Comparison of ENCODE assay signal across 21 cellular contexts in the genomic region with DNA sequence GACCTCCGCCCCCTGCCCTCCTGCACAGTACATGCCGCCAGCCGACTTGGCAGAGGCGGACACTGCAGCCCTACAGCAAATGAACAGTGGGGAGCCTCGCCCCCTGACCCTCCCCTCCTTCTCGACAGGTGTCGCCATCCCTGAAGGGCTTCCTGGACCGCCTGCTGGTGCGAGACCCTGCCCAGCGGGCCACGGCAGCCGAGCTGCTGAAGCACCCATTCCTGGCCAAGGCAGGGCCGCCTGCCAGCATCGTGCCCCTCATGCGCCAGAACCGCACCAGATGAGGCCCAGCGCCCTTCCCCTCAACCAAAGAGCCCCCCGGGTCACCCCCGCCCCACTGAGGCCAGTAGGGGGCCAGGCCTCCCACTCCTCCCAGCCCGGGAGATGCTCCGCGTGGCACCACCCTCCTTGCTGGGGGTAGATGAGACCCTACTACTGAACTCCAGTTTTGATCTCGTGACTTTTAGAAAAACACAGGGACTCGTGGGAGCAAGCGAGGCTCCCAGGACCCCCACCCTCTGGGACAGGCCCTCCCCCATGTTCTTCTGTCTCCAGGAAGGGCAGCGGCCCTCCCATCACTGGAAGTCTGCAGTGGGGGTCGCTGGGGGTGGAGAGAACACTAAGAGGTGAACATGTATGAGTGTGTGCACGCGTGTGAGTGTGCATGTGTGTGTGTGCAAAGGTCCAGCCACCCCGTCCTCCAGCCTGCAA. TPM values are rescaled to one million over a fixed set of nuclear protein-coding genes. Genes with fewer than 3 reads are reported as not detected.
DNase-seq lines count a peak whose midpoint lies in the region; ATAC-seq, FAIRE-seq and TF ChIP-seq lines count a peak whose summit lies in the region.
"Had no signal": no experiment of that assay in that cellular context is flagged by ENCODE, and none has a peak within 500 bp of the region (broad histone marks: within the 10 kb centered on the region; RNA-seq: fewer than 3 reads in every experiment).

No MANE protein-coding gene starts in this region.

- TF ChIP-seq POLR2A in endothelial cell of umbilical vein (IDR thresholded peaks at IDR 0.05; ENCODE audit: low read depth, low read length) = no peak

- H3K4me3 Mint-ChIP-seq in MCF 10A (ENCODE audit: unreplicated experiment) = no peak overlapping the region
- no peak overlapping the region for H3K4me3 Mint-ChIP-seq in neural progenitor cell
- no peak overlapping the region for H3K4me3 Mint-ChIP-seq in activated CD4-positive, alpha-beta memory T cell treated with anti-CD3 and anti-CD28 coated beads for 36 hours
- H3K4me3 Mint-ChIP-seq: CD4-positive, CD25-positive, alpha-beta regulatory T cell; CD8-positive, alpha-beta memory T cell; GM23338; HFFc6 had no signal

- peaks cover 2% of the 10 kb centered on the region for H3K36me3 ChIP-seq in mammary epithelial cell (ENCODE audit: insufficient read depth, low read length)
- peaks cover 32 to 53% of the 10 kb centered on the region in 2 experiments for H3K36me3 ChIP-seq in HEK293 (ENCODE audit: control insufficient read depth in 2 of 2, insufficient read depth in 1 of 2, low read length in 2 of 2)
- peaks cover 3 to 23% of the 10 kb centered on the region in 2 experiments for H3K36me3 ChIP-seq in endothelial cell of umbilical vein (ENCODE audit: control insufficient read depth in 2 of 2, extremely low read depth in 1 of 2, insufficient read depth in 2 of 2, low read length in 2 of 2)
- no peaks in the 10 kb centered on the region for H3K36me3 ChIP-seq in neural progenitor cell

- H3K4me1 ChIP-seq in mammary epithelial cell (ENCODE audit: insufficient read depth, low read length) = no peaks in the 10 kb centered on the region
- H3K4me1 ChIP-seq in HEK293 (ENCODE audit: control insufficient read depth, insufficient read depth, low read length) = no peaks in the 10 kb centered on the region
- no peaks in the 10 kb centered on the region for H3K4me1 ChIP-seq in endothelial cell of umbilical vein (ENCODE audit: control insufficient read depth, extremely low read depth, insufficient read depth, low read length)
- H3K4me1 ChIP-seq in neural progenitor cell = no peaks in the 10 kb centered on the region
- H3K4me1 ChIP-seq: A549 had no signal

- no peaks in the 10 kb centered on the region for H3K9me3 Mint-ChIP-seq in MCF 10A (ENCODE audit: unreplicated experiment)
- no peaks in the 10 kb centered on the region for H3K9me3 Mint-ChIP-seq in neural progenitor cell
- H3K9me3 Mint-ChIP-seq in activated CD4-positive, alpha-beta memory T cell treated with anti-CD3 and anti-CD28 coated beads for 36 hours = no peaks in the 10 kb centered on the region
- H3K9me3 Mint-ChIP-seq: CD8-positive, alpha-beta memory T cell; GM23338; HFFc6 had no signal

- no peaks in the 10 kb centered on the region for H3K9me1 ChIP-seq in endothelial cell of umbilical vein (replicated peaks; ENCODE audit: control insufficient read depth, extremely low read depth, insufficient read depth, low read length)

- H3K27ac Mint-ChIP-seq in MCF 10A (ENCODE audit: low read depth, unreplicated experiment) (no peak overlapping the region), neural progenitor cell (peak overlapping the region; percentile 66)
- H3K27ac Mint-ChIP-seq in activated CD4-positive, alpha-beta memory T cell treated with anti-CD3 and anti-CD28 coated beads for 36 hours = no peak overlapping the region
- H3K27ac Mint-ChIP-seq: CD4-positive, CD25-positive, alpha-beta regulatory T cell; GM23338; HFFc6 had no signal

- BruUV-seq in mammary epithelial cell (replicated peaks; lab: Mats Ljungman, UMichigan) (TSS peak; percentile 65), MCF 10A (replicated peaks; lab: Mats Ljungman, UMichigan) (no TSS peak), endothelial cell of umbilical vein (replicated peaks; lab: Mats Ljungman, UMichigan) (TSS peak; percentile 53)

- H4K20me1 ChIP-seq in mammary epithelial cell (ENCODE audit: insufficient read depth, low read length) (no peaks in the 10 kb centered on the region), endothelial cell of umbilical vein (replicated peaks; ENCODE audit: control insufficient read depth, extremely low read depth, insufficient read depth, low read length) (no peaks in the 10 kb centered on the region), neural progenitor cell (ENCODE audit: low read depth) (peaks cover 3% of the 10 kb centered on the region)

- DNase-seq in mammary epithelial cell (no peak), MCF 10A (ENCODE audit: unreplicated experiment) (no peak), endothelial cell of umbilical vein (ENCODE audit: low read depth, low spot score) (no peak), neural progenitor cell (ENCODE audit: low spot score) (no peak), sciatic nerve (ENCODE audit: low spot score) (no peak), G401 (ENCODE audit: low spot score) (no peak)
- no peak for DNase-seq in activated CD4-positive, alpha-beta memory T cell treated with anti-CD3 and anti-CD28 coated beads for 36 hours
- DNase-seq: C1 segment of cervical spinal cord; CD4-positive, CD25-positive, alpha-beta regulatory T cell; CD8-positive, alpha-beta memory T cell; COR-L47; GDM1; HCEC 1CT; HFFc6 had no signal

- no peak overlapping the region for H3K27ac ChIP-seq in mammary epithelial cell (ENCODE audit: insufficient read depth, low read depth, low read length)
- H3K27ac ChIP-seq in HEK293 (ENCODE audit: extremely low read depth, low read depth, low read length) = no peak overlapping the region
- no peak overlapping the region for H3K27ac ChIP-seq in endothelial cell of umbilical vein (ENCODE audit: insufficient read depth, low read depth, low read length)
- no peak overlapping the region for H3K27ac ChIP-seq in neural progenitor cell
- H3K27ac ChIP-seq: 22Rv1, A549 had no signal

- intact Hi-C loops in mammary epithelial cell (cut with micrococcal nuclease) = no loop called here
- intact Hi-C loops in MCF 10A (cut with micrococcal nuclease) = no loop called here
- intact Hi-C loops in endothelial cell of umbilical vein (cut with micrococcal nuclease) = no loop called here
- intact Hi-C loops in activated CD4-positive, alpha-beta memory T cell treated with anti-CD3 and anti-CD28 coated beads for 36 hours (cut with micrococcal nuclease) = no loop called here
- intact Hi-C loops in sciatic nerve (cut with DNase I) = no loop called here

- POLR2A ChIA-PET in MCF 10A (lab: Yijun Ruan, JAX) (no interaction called here), HEK293 (lab: Yijun Ruan, JAX) (no interaction called here), endothelial cell of umbilical vein (lab: Charles Lee) (no interaction called here)
- POLR2A ChIA-PET in activated CD4-positive, alpha-beta memory T cell treated with anti-CD3 and anti-CD28 coated beads for 36 hours (lab: Charles Lee) = no interaction called here

- dilution Hi-C loops in mammary epithelial cell (cut with HindIII; ENCODE audit: low sequenced_read_pairs) = no loop called here
- dilution Hi-C loops in endothelial cell of umbilical vein (cut with MboI; ENCODE audit: extremely low pct_ligation_motif_present, low sequenced_read_pairs) = no loop called here

- no peaks in the 10 kb centered on the region for H3K27me3 ChIP-seq in mammary epithelial cell (ENCODE audit: insufficient read depth, low read length)
- H3K27me3 ChIP-seq in endothelial cell of umbilical vein (ENCODE audit: control insufficient read depth in 2 of 2, insufficient read depth in 2 of 2, low read length in 2 of 2) = no peaks in the 10 kb centered on the region
- no peaks in the 10 kb centered on the region for H3K27me3 ChIP-seq in neural progenitor cell

- H3K4me1 Mint-ChIP-seq in MCF 10A (ENCODE audit: insufficient read depth, unreplicated experiment) (no peaks in the 10 kb centered on the region), neural progenitor cell (peaks cover 2% of the 10 kb centered on the region)
- no peaks in the 10 kb centered on the region for H3K4me1 Mint-ChIP-seq in activated CD4-positive, alpha-beta memory T cell treated with anti-CD3 and anti-CD28 coated beads for 36 hours (ENCODE audit: low read depth)
- H3K4me1 Mint-ChIP-seq: CD4-positive, CD25-positive, alpha-beta regulatory T cell; CD8-positive, alpha-beta memory T cell; GM23338 had no signal

- WGBS in mammary epithelial cell (ENCODE audit: low coverage, missing lambda C conversion rate) = 87% methylated on average over 9 of the region's 30 CpGs

- peaks cover 41% of the 10 kb centered on the region for H3K36me3 Mint-ChIP-seq in MCF 10A (ENCODE audit: insufficient read depth, unreplicated experiment)
- H3K36me3 Mint-ChIP-seq in neural progenitor cell = peaks cover 6% of the 10 kb centered on the region
- H3K36me3 Mint-ChIP-seq in activated CD4-positive, alpha-beta memory T cell treated with anti-CD3 and anti-CD28 coated beads for 36 hours = peaks cover 6% of the 10 kb centered on the region

- ATAC-seq in sciatic nerve = no peak
- ATAC-seq: A549, GM23338 had no signal

- FAIRE-seq in endothelial cell of umbilical vein (lab: Jason Lieb, UNC) = no peak
- FAIRE-seq: A549, D721Med, H54 had no signal

- CTCF ChIA-PET in mammary epithelial cell (lab: Charles Lee; ENCODE audit: low non-redundant PET) (no interaction called here), MCF 10A (lab: Yijun Ruan, JAX) (no interaction called here), HEK293 (lab: Yijun Ruan, JAX) (no interaction called here), endothelial cell of umbilical vein (lab: Charles Lee) (no interaction called here)
- CTCF ChIA-PET in activated CD4-positive, alpha-beta memory T cell treated with anti-CD3 and anti-CD28 coated beads for 36 hours (lab: Charles Lee) = interaction anchor here (1.3 kb wide), 1 partner anchor 126 kb away, joined by 3 read pairs; no protein-coding TSS in a partner anchor

- TF ChIP-seq CTCF in mammary epithelial cell (conservative IDR thresholded peaks at IDR 0.05 in 1 of 2, IDR thresholded peaks at IDR 0.05 in 1 of 2; ENCODE audit: extremely low read depth in 1 of 2, insufficient read depth in 1 of 2, low read depth in 1 of 2, low read length in 2 of 2) (no peak), MCF 10A (IDR thresholded peaks at IDR 0.05; ENCODE audit: unreplicated experiment) (no peak), HEK293 (tag by site-specific recombination; IDR thresholded peaks at IDR 0.05) (no peak), endothelial cell of umbilical vein (IDR thresholded peaks at IDR 0.05; ENCODE audit: extremely low read depth in 1 of 2, insufficient read depth in 1 of 2, low read depth in 1 of 2, low read length in 2 of 2) (no peak), neural progenitor cell (IDR thresholded peaks at IDR 0.05) (no peak)

- H2AFZ ChIP-seq in mammary epithelial cell (ENCODE audit: low read depth, low read length) (no peak overlapping the region), endothelial cell of umbilical vein (ENCODE audit: low read depth, low read length) (no peak overlapping the region), neural progenitor cell (replicated peaks) (no peak overlapping the region)
- H2AFZ ChIP-seq: GM23338 had no signal

- no peak overlapping the region for H3K4me2 ChIP-seq in mammary epithelial cell (ENCODE audit: insufficient read depth, low read depth, low read length)
- H3K4me2 ChIP-seq in endothelial cell of umbilical vein (ENCODE audit: insufficient read depth, low read length) = no peak overlapping the region
- H3K4me2 ChIP-seq in neural progenitor cell = no peak overlapping the region
- H3K4me2 ChIP-seq: A549, GM23338 had no signal

- no peaks in the 10 kb centered on the region for H3K79me2 ChIP-seq in mammary epithelial cell (ENCODE audit: insufficient read depth, low read length)
- no peaks in the 10 kb centered on the region for H3K79me2 ChIP-seq in endothelial cell of umbilical vein (ENCODE audit: control insufficient read depth, insufficient read depth, low read length)
- no peaks in the 10 kb centered on the region for H3K79me2 ChIP-seq in neural progenitor cell (ENCODE audit: low read depth)

- no peaks in the 10 kb centered on the region for H3F3A ChIP-seq in neural progenitor cell (ENCODE audit: low read depth)

- H3K4me3 ChIP-seq in mammary epithelial cell (replicated peaks in 1 of 3; ENCODE audit: insufficient read depth in 1 of 3, low read depth in 2 of 3, low read length in 3 of 3) (no peak overlapping the region), HEK293 (ENCODE audit: low read depth, low read length) (no peak overlapping the region), endothelial cell of umbilical vein (replicated peaks in 1 of 3; ENCODE audit: insufficient read depth in 1 of 3, low read depth in 1 of 3, low read length in 3 of 3) (no peak overlapping the region), neural progenitor cell (no peak overlapping the region)
- H3K4me3 ChIP-seq: A549, GM23338 had no signal

- no peaks in the 10 kb centered on the region for H3K27me3 Mint-ChIP-seq in MCF 10A (ENCODE audit: insufficient read depth, unreplicated experiment)
- peaks cover 4% of the 10 kb centered on the region for H3K27me3 Mint-ChIP-seq in neural progenitor cell (ENCODE audit: insufficient read depth, low read depth)
- no peaks in the 10 kb centered on the region for H3K27me3 Mint-ChIP-seq in activated CD4-positive, alpha-beta memory T cell treated with anti-CD3 and anti-CD28 coated beads for 36 hours
- H3K27me3 Mint-ChIP-seq: CD4-positive, CD25-positive, alpha-beta regulatory T cell; CD8-positive, alpha-beta memory T cell had no signal

- no peak overlapping the region for H3K9ac ChIP-seq in mammary epithelial cell (ENCODE audit: insufficient read depth, low read length)
- H3K9ac ChIP-seq in endothelial cell of umbilical vein (replicated peaks; ENCODE audit: extremely low read depth, insufficient read depth, low read length) = no peak overlapping the region
- no peak overlapping the region for H3K9ac ChIP-seq in neural progenitor cell

- H3K9me3 ChIP-seq in mammary epithelial cell (replicated peaks; ENCODE audit: insufficient read depth, low read length) (no peaks in the 10 kb centered on the region), HEK293 (ENCODE audit: control insufficient read depth, insufficient read depth, low read depth, low read length) (no peaks in the 10 kb centered on the region; the same call in 1 of the 2 replicates), endothelial cell of umbilical vein (replicated peaks; ENCODE audit: control insufficient read depth, insufficient read depth, low read length) (no peaks in the 10 kb centered on the region), neural progenitor cell (ENCODE audit: low read depth) (no peaks in the 10 kb centered on the region)
- H3K9me3 ChIP-seq: A549 had no signal

- in situ Hi-C loops in mammary epithelial cell (cut with MboI; ENCODE audit: low sequenced_read_pairs in 2 of 2) = no loop called here
- in situ Hi-C loops in G401 (cut with HindIII; ENCODE audit: low sequenced_read_pairs) = no loop called here

RNA-seq across cellular contexts. Expression of gene NCCRP1, which starts 18.3 kb away (rescaled TPM):
- total RNA-seq in mammary epithelial cell (under 1 TPM; 0.31 to 0.50 TPM), MCF 10A (2022) (not detected in 2 replicates), endothelial cell of umbilical vein (not detected in 2 replicates), neural progenitor cell (ENCODE audit: low replicate concordance) (1.0 and 1.9 TPM in 2 replicates), sciatic nerve (not detected)
- polyA plus RNA-seq in mammary epithelial cell (0.84 TPM), endothelial cell of umbilical vein (0.06 TPM in 1 of 2 replicates, not detected in the other)
- polyA minus RNA-seq in mammary epithelial cell (1.4 TPM), endothelial cell of umbilical vein (0.13 TPM in 1 of 2 replicates, not detected in the other)
- not detected in 2 replicates for polyA plus RNA-seq in endothelial cell of umbilical vein (2011; cell fraction: cytosol; rRNA removed)
- polyA plus RNA-seq in endothelial cell of umbilical vein (2011; cell fraction: nucleus; rRNA removed) = not detected in 2 replicates
- not detected in 2 replicates for polyA plus RNA-seq in endothelial cell of umbilical vein (2012)
- not detected for polyA minus RNA-seq in endothelial cell of umbilical vein (2011; cell fraction: cytosol; rRNA and poly(A)+ RNA removed)
- not detected in 2 replicates for polyA minus RNA-seq in endothelial cell of umbilical vein (2011; cell fraction: nucleus; rRNA and poly(A)+ RNA removed)
- not detected for total RNA-seq in activated CD4-positive, alpha-beta memory T cell treated with anti-CD3 and anti-CD28 coated beads for 36 hours
- total RNA-seq in G401 (2014; rRNA removed; shearing (Covaris generic)) = 1.7 and 4.5 TPM in 2 replicates
- total RNA-seq: CD4-positive, CD25-positive, alpha-beta regulatory T cell; CD8-positive, alpha-beta memory T cell; HFFc6 had no signal
- polyA plus RNA-seq: AG04450; CD4-positive, CD25-positive, alpha-beta regulatory T cell; CD8-positive, alpha-beta memory T cell had no signal

RNA-seq across cellular contexts. Expression of gene SYCN, which starts 25.6 kb away (rescaled TPM):
- total RNA-seq in mammary epithelial cell (not detected), MCF 10A (2022) (not detected in 2 replicates), endothelial cell of umbilical vein (not detected in 2 replicates), neural progenitor cell (ENCODE audit: low replicate concordance) (not detected in 2 replicates), sciatic nerve (not detected)
- polyA plus RNA-seq in mammary epithelial cell (not detected), endothelial cell of umbilical vein (not detected in 2 replicates)
- polyA minus RNA-seq in mammary epithelial cell (not detected), endothelial cell of umbilical vein (not detected in 2 replicates)
- polyA plus RNA-seq in endothelial cell of umbilical vein (2011; cell fraction: cytosol; rRNA removed) = not detected in 2 replicates
- not detected in 2 replicates for polyA plus RNA-seq in endothelial cell of umbilical vein (2011; cell fraction: nucleus; rRNA removed)
- not detected in 2 replicates for polyA plus RNA-seq in endothelial cell of umbilical vein (2012)
- polyA minus RNA-seq in endothelial cell of umbilical vein (2011; cell fraction: cytosol; rRNA and poly(A)+ RNA removed) = not detected
- polyA minus RNA-seq in endothelial cell of umbilical vein (2011; cell fraction: nucleus; rRNA and poly(A)+ RNA removed) = not detected in 2 replicates
- not detected for total RNA-seq in activated CD4-positive, alpha-beta memory T cell treated with anti-CD3 and anti-CD28 coated beads for 36 hours
- not detected in 2 replicates for total RNA-seq in G401 (2014; rRNA removed; shearing (Covaris generic))
- total RNA-seq: CD4-positive, CD25-positive, alpha-beta regulatory T cell; CD8-positive, alpha-beta memory T cell; GM23338; HFFc6 had no signal
- polyA plus RNA-seq: A549; AG04450; CD4-positive, CD25-positive, alpha-beta regulatory T cell; CD8-positive, alpha-beta memory T cell; GM23338 had no signal

RNA-seq across cellular contexts. Expression of gene PAK4, which starts 52.9 kb away (rescaled TPM):
- total RNA-seq in mammary epithelial cell (10 to 100 TPM in 1 of 2 donors, 1 to 10 TPM in 1; 8.8 to 45.1 TPM), MCF 10A (2022) (28.4 and 29.5 TPM in 2 replicates), endothelial cell of umbilical vein (49.6 and 55.4 TPM in 2 replicates), neural progenitor cell (ENCODE audit: low replicate concordance) (9.7 and 34.3 TPM in 2 replicates), sciatic nerve (43.5 TPM)
- polyA plus RNA-seq in mammary epithelial cell (25.8 TPM), endothelial cell of umbilical vein (39.8 and 48.4 TPM in 2 replicates)
- polyA minus RNA-seq in mammary epithelial cell (58.1 TPM), endothelial cell of umbilical vein (21.3 and 22.5 TPM in 2 replicates)
- polyA plus RNA-seq in endothelial cell of umbilical vein (2011; cell fraction: cytosol; rRNA removed) = 24.3 and 32.3 TPM in 2 replicates
- polyA plus RNA-seq in endothelial cell of umbilical vein (2011; cell fraction: nucleus; rRNA removed) = 24.1 and 24.3 TPM in 2 replicates
- 26.5 and 39.9 TPM in 2 replicates for polyA plus RNA-seq in endothelial cell of umbilical vein (2012)
- polyA minus RNA-seq in endothelial cell of umbilical vein (2011; cell fraction: cytosol; rRNA and poly(A)+ RNA removed) = 28.0 TPM
- polyA minus RNA-seq in endothelial cell of umbilical vein (2011; cell fraction: nucleus; rRNA and poly(A)+ RNA removed) = 14.5 and 29.1 TPM in 2 replicates
- 10 to 100 TPM; 16.3 to 17.8 TPM for total RNA-seq in activated CD4-positive, alpha-beta memory T cell treated with anti-CD3 and anti-CD28 coated beads for 36 hours
- total RNA-seq in G401 (2014; rRNA removed; shearing (Covaris generic)) = 12.8 and 15.3 TPM in 2 replicates
